In genomic region chr6:36808634-36809033, GRCh38 we compare ENCODE assay signal across 27 cellular contexts.
"Had no signal": no experiment of that assay in that cellular context is flagged by ENCODE, and none has a peak within 500 bp of the region (broad histone marks: within the 10 kb centered on the region; RNA-seq: fewer than 3 reads in every experiment).

No MANE protein-coding gene starts in this region.

- H3K27me3 ChIP-seq: heart left ventricle, ovary, right atrium auricular region, suprapubic skin, upper lobe of right lung had no signal

- ATAC-seq: heart left ventricle, left colon, left lung, sciatic nerve, upper lobe of right lung had no signal

- H3K9me3 Mint-ChIP-seq: immature natural killer cell; mesothelial cell of epicardium; naive B cell; natural killer cell; neural crest cell; stimulated activated naive CD8-positive, alpha-beta T cell treated with anti-CD3 and anti-CD28 coated beads, Interleukin-15, Interleukin-2, amounts not matched to agents 100 ng/mL and 50 ng/mL, for 24 hours had no signal

- H3K9me3 ChIP-seq: heart left ventricle, left lung, ovary, right atrium auricular region, suprapubic skin, thoracic aorta, tibial artery, upper lobe of right lung had no signal

- H3K27ac Mint-ChIP-seq: mesothelial cell of epicardium; naive B cell; natural killer cell; progenitor cell of endocrine pancreas; stimulated activated naive CD8-positive, alpha-beta T cell treated with anti-CD3 and anti-CD28 coated beads, Interleukin-15, Interleukin-2, amounts not matched to agents 100 ng/mL and 50 ng/mL, for 24 hours had no signal

- H3K4me1 ChIP-seq: left lung, suprapubic skin, tibial artery, upper lobe of right lung had no signal

- H3K27me3 Mint-ChIP-seq: stimulated activated naive CD8-positive, alpha-beta T cell treated with anti-CD3 and anti-CD28 coated beads, Interleukin-15, Interleukin-2, amounts not matched to agents 100 ng/mL and 50 ng/mL, for 24 hours had no signal

- H3K36me3 ChIP-seq: heart left ventricle, left lung, ovary, right atrium auricular region, suprapubic skin, thoracic aorta, tibial artery, upper lobe of right lung had no signal

- H3K27ac ChIP-seq: heart left ventricle, left lung, ovary, right atrium auricular region, skin epidermis, suprapubic skin, thoracic aorta, tibial artery, upper lobe of right lung had no signal

- H3K4me3 ChIP-seq: heart left ventricle, left lung, lung, ovary, right atrium auricular region, skin epidermis, suprapubic skin, thoracic aorta, tibial artery, upper lobe of right lung had no signal

- H3K4me1 Mint-ChIP-seq: immature natural killer cell, naive B cell, natural killer cell had no signal

- H3K36me3 Mint-ChIP-seq: immature natural killer cell, mesothelial cell of epicardium, naive B cell, natural killer cell had no signal

- DNase-seq: heart left ventricle; hypothalamus; immature natural killer cell; left colon; left lung; mesendoderm; naive B cell; natural killer cell; ovary; stimulated activated CD4-positive, alpha-beta T cell treated with anti-CD3 and anti-CD28 coated beads, Interleukin-12 subunit alpha, Interleukin-12 subunit beta, amount 100 ng/mL, for 4 hours; stimulated activated CD4-positive, alpha-beta T cell treated with anti-CD3 and anti-CD28 coated beads, Interleukin-15, amount 100 ng/mL, for 24 hours; stimulated activated CD4-positive, alpha-beta T cell treated with anti-CD3 and anti-CD28 coated beads, Interleukin-2, amount 100 ng/mL, for 24 hours; stimulated activated CD4-positive, alpha-beta T cell treated with anti-CD3 and anti-CD28 coated beads, Interleukin-4, amount 100 ng/mL, for 1 hour; stimulated activated naive CD4-positive, alpha-beta T cell; tibial artery; trophoblast cell; upper lobe of right lung had no signal

- H3K4me3 Mint-ChIP-seq: immature natural killer cell; mesothelial cell of epicardium; naive B cell; natural killer cell; neural crest cell; stimulated activated naive CD8-positive, alpha-beta T cell treated with anti-CD3 and anti-CD28 coated beads, Interleukin-15, Interleukin-2, amounts not matched to agents 100 ng/mL and 50 ng/mL, for 24 hours had no signal
